Comparison of ENCODE assay signal across 9 cellular contexts in the genomic region with DNA sequence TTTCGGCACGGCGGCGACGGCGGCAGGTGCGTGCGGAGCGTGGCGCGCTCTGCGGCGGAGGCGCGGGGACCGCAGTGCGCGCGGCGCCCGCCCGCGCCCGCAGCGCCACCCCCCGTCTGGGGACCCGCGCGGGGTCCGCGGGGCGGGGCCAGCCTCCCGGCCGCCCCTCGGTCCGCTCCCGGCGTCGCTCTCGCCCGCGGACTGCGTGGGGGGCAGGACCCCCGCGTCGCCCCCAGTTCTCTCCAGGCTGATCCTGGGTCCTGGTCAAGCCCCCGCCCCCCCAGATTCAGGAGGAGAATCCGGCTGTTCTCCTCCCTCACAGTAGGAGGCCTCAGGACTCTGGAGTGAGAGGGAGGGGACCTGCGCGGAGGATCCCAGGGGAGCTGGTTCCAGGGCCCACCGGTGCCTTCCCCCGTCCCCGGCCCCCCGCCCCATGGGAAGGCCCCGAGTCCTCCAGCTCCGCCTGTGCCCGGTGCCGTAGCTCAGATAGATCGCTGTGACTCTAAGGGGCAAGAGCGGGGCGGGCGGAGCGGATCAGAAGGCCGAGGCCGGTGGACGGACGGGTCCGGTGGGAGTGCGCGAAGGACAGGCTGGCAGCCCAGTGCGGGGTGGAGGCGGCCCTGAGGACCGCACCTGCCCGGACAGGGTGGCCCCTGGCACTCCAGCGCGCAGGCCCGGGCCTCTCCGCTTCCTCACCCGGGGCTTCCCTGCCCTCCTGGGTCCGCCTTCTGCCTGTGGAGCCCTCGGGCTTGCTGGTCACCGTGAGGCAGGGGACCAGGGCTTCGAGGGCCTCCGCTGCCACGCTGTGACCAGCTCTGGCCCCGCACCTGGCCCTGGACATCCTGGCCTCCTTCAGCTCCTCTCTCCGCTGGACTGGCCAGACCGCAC. TPM values are rescaled to one million over a fixed set of nuclear protein-coding genes. Genes with fewer than 3 reads are reported as not detected.
DNase-seq lines count a peak whose midpoint lies in the region; ATAC-seq and TF ChIP-seq lines count a peak whose summit lies in the region.
"Had no signal": no experiment of that assay in that cellular context is flagged by ENCODE, and none has a peak within 500 bp of the region (broad histone marks: within the 10 kb centered on the region; RNA-seq: fewer than 3 reads in every experiment).

Gene RNF208 (minus strand): TSS at position 51 of the 888 bp plus-strand sequence. CDS start 1,028 bp downstream, outside the sequence.

- ATAC-seq in DND-41 (ENCODE audit: insufficient read depth, low read depth) = no peak
- peak; percentile 1 for ATAC-seq in HG02840 (IDR thresholded peaks at IDR 0.05; ENCODE audit: low FRiP score, unreplicated experiment)
- peak; percentile 4 for ATAC-seq in Right ventricle myocardium superior (ENCODE audit: poor library complexity)
- no peak for ATAC-seq in HG02763 (IDR thresholded peaks at IDR 0.05; ENCODE audit: unreplicated experiment)
- ATAC-seq in HG02885 (IDR thresholded peaks at IDR 0.05; ENCODE audit: poor library complexity, unreplicated experiment) = no peak

- H2AFZ ChIP-seq in DND-41 (ENCODE audit: low read depth, low read length) = peak within 1 kb of the TSS; percentile 82

- no peaks in the 10 kb centered on the region for H3K79me2 ChIP-seq in DND-41 (ENCODE audit: insufficient read depth, low read length)

- H3K4me3 ChIP-seq in DND-41 (ENCODE audit: low read depth in 1 of 2, low read length in 2 of 2) (peak within 1 kb of the TSS; percentile 68 to 96; a peak in 3 of 4 replicates), retinal pigment epithelial cell (ENCODE audit: low read length) (peak within 1 kb of the TSS; percentile 77)

- no peaks in the 10 kb centered on the region for H3K27me3 Mint-ChIP-seq in activated CD4-positive, alpha-beta memory T cell treated with anti-CD3 and anti-CD28 coated beads for 36 hours

- CTCF ChIA-PET in activated CD4-positive, alpha-beta memory T cell treated with anti-CD3 and anti-CD28 coated beads for 36 hours (lab: Charles Lee) = interaction anchor here (0.9 to 6.6 kb wide), 8 partner anchors 14 to 127 kb away, joined by 3 to 54 read pairs (median 8); partner anchors contain the start of genes SSNA1 and TUBB4B

- no peaks in the 10 kb centered on the region for H3K9me3 ChIP-seq in DND-41 (ENCODE audit: insufficient read depth, low read length, severe bottlenecking)

- H3K9ac ChIP-seq in DND-41 (ENCODE audit: low read depth, low read length) = peak within 1 kb of the TSS; percentile 98

- peak within 1 kb of the TSS; percentile 85 for H3K27ac ChIP-seq in DND-41 (ENCODE audit: low read length)

- H3K9me3 Mint-ChIP-seq in activated CD4-positive, alpha-beta memory T cell treated with anti-CD3 and anti-CD28 coated beads for 36 hours = no peaks in the 10 kb centered on the region

- H3K27ac Mint-ChIP-seq in activated CD4-positive, alpha-beta memory T cell treated with anti-CD3 and anti-CD28 coated beads for 36 hours = peak within 1 kb of the TSS; percentile 58

- no peaks in the 10 kb centered on the region; the same call in 1 of the 2 replicates for H3K36me3 ChIP-seq in DND-41 (ENCODE audit: insufficient read depth, low read length)

- no peaks in the 10 kb centered on the region for H3K27me3 ChIP-seq in DND-41 (ENCODE audit: insufficient read depth, low read length, poor library complexity)

- intact Hi-C loops in activated CD4-positive, alpha-beta memory T cell treated with anti-CD3 and anti-CD28 coated beads for 36 hours (cut with micrococcal nuclease) = loop anchor here (1.0 to 5.0 kb wide), 9 partner anchors 17 to 739 kb away; partner anchors contain the start of genes ANAPC2, MAN1B1, NDOR1 and SEC16A
- intact Hi-C loops in Right ventricle myocardium superior (cut with DNase I) = no loop called here

- DNase-seq in DND-41 (no peak), Right ventricle myocardium superior (no peak), retinal pigment epithelial cell (ENCODE audit: low read depth) (no peak), dedifferentiated amniotic fluid mesenchymal stem cell (ENCODE audit: extremely low spot score) (no peak)
- no peak for DNase-seq in activated CD4-positive, alpha-beta memory T cell treated with anti-CD3 and anti-CD28 coated beads for 36 hours

- TF ChIP-seq CTCF in DND-41 (IDR thresholded peaks at IDR 0.05; ENCODE audit: borderline replicate concordance, extremely low read depth, low read length, poor library complexity, severe bottlenecking) = no peak
- TF ChIP-seq CTCF in retinal pigment epithelial cell (conservative IDR thresholded peaks at IDR 0.05; ENCODE audit: low read depth, low read length) = no peak

- peaks cover 3% of the 10 kb centered on the region for H3K4me1 Mint-ChIP-seq in activated CD4-positive, alpha-beta memory T cell treated with anti-CD3 and anti-CD28 coated beads for 36 hours (ENCODE audit: low read depth)

- H3K4me3 Mint-ChIP-seq in activated CD4-positive, alpha-beta memory T cell treated with anti-CD3 and anti-CD28 coated beads for 36 hours = peak within 1 kb of the TSS; percentile 73

- no peaks in the 10 kb centered on the region for H3K36me3 Mint-ChIP-seq in activated CD4-positive, alpha-beta memory T cell treated with anti-CD3 and anti-CD28 coated beads for 36 hours

- H3K4me1 ChIP-seq in DND-41 (ENCODE audit: insufficient read depth, low read length) = peaks cover 20% of the 10 kb centered on the region

- POLR2A ChIA-PET in activated CD4-positive, alpha-beta memory T cell treated with anti-CD3 and anti-CD28 coated beads for 36 hours (lab: Charles Lee) = interaction anchor here (0.5 to 6.8 kb wide), 12 partner anchors 17 to 136 kb away, joined by 3 to 38 read pairs (median 6); partner anchors contain the start of genes ANAPC2, MAN1B1, SSNA1 and TPRN

- no peaks in the 10 kb centered on the region for H4K20me1 ChIP-seq in DND-41 (ENCODE audit: insufficient read depth, low read length)

- peak within 1 kb of the TSS; percentile 94 for H3K4me2 ChIP-seq in DND-41 (ENCODE audit: insufficient read depth, low read length)

RNA-seq across cellular contexts. Expression of gene RNF208, which starts in this region (rescaled TPM):
- total RNA-seq in activated CD4-positive, alpha-beta memory T cell treated with anti-CD3 and anti-CD28 coated beads for 36 hours = 1 to 10 TPM; 3.4 to 4.4 TPM
- total RNA-seq in Right ventricle myocardium superior = 24.8 TPM
- total RNA-seq: SK-MEL-5 had no signal

Comparison
In these comparisons a context has a peak if more than half of its experiments do, and no peak if none do; other contexts are left out.
1. ATAC-seq: peak in HG02840 (single experiment) and Right ventricle myocardium superior (single experiment); none in DND-41 (single experiment), HG02763 (single experiment) and HG02885 (single experiment).